Comparison of ENCODE assay signal across 24 cellular contexts in the genomic region with DNA sequence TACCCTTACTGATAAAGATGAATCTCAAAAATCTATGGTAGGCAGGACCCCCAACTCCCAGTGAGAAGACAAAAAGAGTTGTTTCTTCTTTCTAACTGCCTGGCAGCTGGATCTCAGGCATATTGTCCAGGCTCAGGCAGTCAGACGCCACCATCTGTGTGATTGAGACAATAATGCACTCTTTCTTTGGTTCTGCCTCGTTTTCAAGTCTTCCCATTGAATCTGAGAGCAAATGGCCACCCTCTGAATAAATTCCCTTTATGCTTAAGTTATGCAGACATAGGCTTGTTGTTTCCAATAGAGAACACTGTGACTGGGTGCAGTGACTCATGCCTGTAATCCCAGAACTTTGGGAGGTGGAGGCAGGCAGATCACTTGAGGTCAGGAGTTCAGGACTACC. TPM values are rescaled to one million over a fixed set of nuclear protein-coding genes. Genes with fewer than 3 reads are reported as not detected.
DNase-seq lines count a peak whose midpoint lies in the region; ATAC-seq, FAIRE-seq and TF ChIP-seq lines count a peak whose summit lies in the region.
"Had no signal": no experiment of that assay in that cellular context is flagged by ENCODE, and none has a peak within 500 bp of the region (broad histone marks: within the 10 kb centered on the region; RNA-seq: fewer than 3 reads in every experiment).

No MANE protein-coding gene starts in this region.

- H3K9me3 ChIP-seq in BLaER1 (no peaks in the 10 kb centered on the region), mammary epithelial cell (replicated peaks; ENCODE audit: insufficient read depth, low read length) (no peaks in the 10 kb centered on the region)

- intact Hi-C loops in mammary epithelial cell (cut with micrococcal nuclease): no loop called here

- no peak for ATAC-seq in SK-N-SH treated with all-trans-retinoic acid at 6 μM for 48 hours
- no peak for ATAC-seq in HG03039 (IDR thresholded peaks at IDR 0.05; ENCODE audit: unreplicated experiment)
- ATAC-seq: Right ventricle myocardium inferior, sciatic nerve had no signal

- no peak for TF ChIP-seq POLR2A in H54 (IDR thresholded peaks at IDR 0.05; ENCODE audit: low read depth, low read length)

- CTCF ChIA-PET in mammary epithelial cell (lab: Charles Lee; ENCODE audit: low non-redundant PET): no interaction called here

- FAIRE-seq in H54 (lab: Jason Lieb, UNC): peak; percentile 53

- H3K4me3 ChIP-seq in BLaER1: no peak overlapping the region
- no peak overlapping the region for H3K4me3 ChIP-seq in mammary epithelial cell (replicated peaks in 1 of 3; ENCODE audit: insufficient read depth in 1 of 3, low read depth in 2 of 3, low read length in 3 of 3)
- H3K4me3 ChIP-seq: cardiac muscle cell, tibial nerve had no signal

- H3K4me2 ChIP-seq in BLaER1: peak overlapping the region; percentile 55
- no peak overlapping the region for H3K4me2 ChIP-seq in mammary epithelial cell (ENCODE audit: insufficient read depth, low read depth, low read length)

- peaks cover 41% of the 10 kb centered on the region for H3K4me1 ChIP-seq in BLaER1
- H3K4me1 ChIP-seq in mammary epithelial cell (ENCODE audit: insufficient read depth, low read length): no peaks in the 10 kb centered on the region

- in situ Hi-C loops in mammary epithelial cell (cut with MboI; ENCODE audit: low sequenced_read_pairs in 2 of 2): no loop called here

- H2AFZ ChIP-seq in mammary epithelial cell (ENCODE audit: low read depth, low read length): no peak overlapping the region

- no peak for DNase-seq in H54 (ENCODE audit: insufficient read length, low spot score)
- peak; percentile 9 for DNase-seq in mammary epithelial cell
- peak; percentile 23 for DNase-seq in islet precursor cell
- no peak for DNase-seq in NCI-H524 treated with DMSO at 0.1 percent for 48 hours (lab: John Stamatoyannopoulos, UW)
- DNase-seq in SW480 (ENCODE audit: low spot score): no peak
- DNase-seq: activated CD4-positive, alpha-beta T cell treated with anti-CD3 and anti-CD28 coated beads, Interleukin-2, amount 50 U/mL, for 1 hour; DND-41; erythroblast; Karpas-422; NCI-H1105; NCI-H526; stimulated activated naive CD8-positive, alpha-beta T cell treated with anti-CD3 and anti-CD28 coated beads, Interleukin-15, Interleukin-2, amounts not matched to agents 100 U/mL and 50 U/mL, for 24 hours; T-cell had no signal

- H3K36me3 ChIP-seq in BLaER1: no peaks in the 10 kb centered on the region
- no peaks in the 10 kb centered on the region for H3K36me3 ChIP-seq in mammary epithelial cell (ENCODE audit: insufficient read depth, low read length)
- H3K36me3 ChIP-seq: cardiac muscle cell, tibial nerve had no signal

- TF ChIP-seq CTCF in mammary epithelial cell (conservative IDR thresholded peaks at IDR 0.05 in 1 of 2, IDR thresholded peaks at IDR 0.05 in 1 of 2; ENCODE audit: extremely low read depth in 1 of 2, insufficient read depth in 1 of 2, low read depth in 1 of 2, low read length in 2 of 2): no peak

- H3K9ac ChIP-seq in BLaER1 (no peak overlapping the region), mammary epithelial cell (ENCODE audit: insufficient read depth, low read length) (no peak overlapping the region)

- dilution Hi-C loops in mammary epithelial cell (cut with HindIII; ENCODE audit: low sequenced_read_pairs): no loop called here

- H3K27me3 ChIP-seq in BLaER1 (no peaks in the 10 kb centered on the region), mammary epithelial cell (ENCODE audit: insufficient read depth, low read length) (no peaks in the 10 kb centered on the region)
- H3K27me3 ChIP-seq: tibial nerve had no signal

- H3K27ac ChIP-seq in BLaER1: 0 out of 2 replicates have a peak overlapping the region, but pooled peaks have one; percentile 5
- H3K27ac ChIP-seq in mammary epithelial cell (ENCODE audit: insufficient read depth, low read depth, low read length): no peak overlapping the region
- H3K27ac ChIP-seq: cardiac muscle cell had no signal

- BruUV-seq in mammary epithelial cell (replicated peaks; lab: Mats Ljungman, UMichigan): no TSS peak

- H3K79me2 ChIP-seq in mammary epithelial cell (ENCODE audit: insufficient read depth, low read length): no peaks in the 10 kb centered on the region

- no peaks in the 10 kb centered on the region for H4K20me1 ChIP-seq in BLaER1
- H4K20me1 ChIP-seq in mammary epithelial cell (ENCODE audit: insufficient read depth, low read length): no peaks in the 10 kb centered on the region

- 50% methylated on average over 1 of the region's 2 CpGs for WGBS in mammary epithelial cell (ENCODE audit: low coverage, missing lambda C conversion rate)

TF ChIP-seq in SK-N-SH treated with all-trans-retinoic acid at 6 μM for 48 hours, 23 proteins besides CTCF, POLR2A, EP300 and RAD21:
- TF ChIP-seq ISL1 (CRISPR knock-in tag; IDR thresholded peaks at IDR 0.05) (no peak), ZC3H10 (CRISPR knock-in tag; IDR thresholded peaks at IDR 0.05) (no peak), BACH2 (CRISPR knock-in tag; IDR thresholded peaks at IDR 0.05; ENCODE audit: borderline replicate concordance) (no peak), ZNF8 (CRISPR knock-in tag; IDR thresholded peaks at IDR 0.05) (no peak), ZNF565 (CRISPR knock-in tag; conservative IDR thresholded peaks at IDR 0.05; ENCODE audit: low read depth) (no peak), ZFP30 (CRISPR knock-in tag; IDR thresholded peaks at IDR 0.05) (no peak), GLIS3 (CRISPR knock-in tag; IDR thresholded peaks at IDR 0.05) (no peak), ARNTL (CRISPR knock-in tag; IDR thresholded peaks at IDR 0.05; ENCODE audit: borderline replicate concordance, low read depth) (no peak), TOX (CRISPR knock-in tag; IDR thresholded peaks at IDR 0.05; ENCODE audit: borderline replicate concordance) (no peak), TCF4 (CRISPR knock-in tag; IDR thresholded peaks at IDR 0.05; ENCODE audit: borderline replicate concordance) (no peak), ZNF70 (CRISPR knock-in tag; IDR thresholded peaks at IDR 0.05) (no peak), PPARA (CRISPR knock-in tag; IDR thresholded peaks at IDR 0.05; ENCODE audit: borderline replicate concordance) (no peak), ESRRG (CRISPR knock-in tag; IDR thresholded peaks at IDR 0.05) (no peak), ZFP3 (CRISPR knock-in tag; IDR thresholded peaks at IDR 0.05) (no peak)
- TF ChIP-seq, protein P1, sequence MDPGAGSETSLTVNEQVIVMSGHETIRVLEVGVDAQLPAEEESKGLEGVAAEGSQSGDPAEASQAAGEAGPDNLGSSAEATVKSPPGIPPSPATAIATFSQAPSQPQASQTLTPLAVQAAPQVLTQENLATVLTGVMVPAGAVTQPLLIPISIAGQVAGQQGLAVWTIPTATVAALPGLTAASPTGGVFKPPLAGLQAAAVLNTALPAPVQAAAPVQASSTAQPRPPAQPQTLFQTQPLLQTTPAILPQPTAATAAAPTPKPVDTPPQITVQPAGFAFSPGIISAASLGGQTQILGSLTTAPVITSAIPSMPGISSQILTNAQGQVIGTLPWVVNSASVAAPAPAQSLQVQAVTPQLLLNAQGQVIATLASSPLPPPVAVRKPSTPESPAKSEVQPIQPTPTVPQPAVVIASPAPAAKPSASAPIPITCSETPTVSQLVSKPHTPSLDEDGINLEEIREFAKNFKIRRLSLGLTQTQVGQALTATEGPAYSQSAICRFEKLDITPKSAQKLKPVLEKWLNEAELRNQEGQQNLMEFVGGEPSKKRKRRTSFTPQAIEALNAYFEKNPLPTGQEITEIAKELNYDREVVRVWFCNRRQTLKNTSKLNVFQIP (CRISPR knock-in tag; IDR thresholded peaks at IDR 0.05; ENCODE audit: borderline replicate concordance, low read depth): no peak
- TF ChIP-seq, protein P2, sequence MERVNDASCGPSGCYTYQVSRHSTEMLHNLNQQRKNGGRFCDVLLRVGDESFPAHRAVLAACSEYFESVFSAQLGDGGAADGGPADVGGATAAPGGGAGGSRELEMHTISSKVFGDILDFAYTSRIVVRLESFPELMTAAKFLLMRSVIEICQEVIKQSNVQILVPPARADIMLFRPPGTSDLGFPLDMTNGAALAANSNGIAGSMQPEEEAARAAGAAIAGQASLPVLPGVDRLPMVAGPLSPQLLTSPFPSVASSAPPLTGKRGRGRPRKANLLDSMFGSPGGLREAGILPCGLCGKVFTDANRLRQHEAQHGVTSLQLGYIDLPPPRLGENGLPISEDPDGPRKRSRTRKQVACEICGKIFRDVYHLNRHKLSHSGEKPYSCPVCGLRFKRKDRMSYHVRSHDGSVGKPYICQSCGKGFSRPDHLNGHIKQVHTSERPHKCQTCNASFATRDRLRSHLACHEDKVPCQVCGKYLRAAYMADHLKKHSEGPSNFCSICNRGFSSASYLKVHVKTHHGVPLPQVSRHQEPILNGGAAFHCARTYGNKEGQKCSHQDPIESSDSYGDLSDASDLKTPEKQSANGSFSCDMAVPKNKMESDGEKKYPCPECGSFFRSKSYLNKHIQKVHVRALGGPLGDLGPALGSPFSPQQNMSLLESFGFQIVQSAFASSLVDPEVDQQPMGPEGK (CRISPR knock-in tag; IDR thresholded peaks at IDR 0.05; ENCODE audit: borderline replicate concordance): no peak
- TF ChIP-seq, protein P3, sequence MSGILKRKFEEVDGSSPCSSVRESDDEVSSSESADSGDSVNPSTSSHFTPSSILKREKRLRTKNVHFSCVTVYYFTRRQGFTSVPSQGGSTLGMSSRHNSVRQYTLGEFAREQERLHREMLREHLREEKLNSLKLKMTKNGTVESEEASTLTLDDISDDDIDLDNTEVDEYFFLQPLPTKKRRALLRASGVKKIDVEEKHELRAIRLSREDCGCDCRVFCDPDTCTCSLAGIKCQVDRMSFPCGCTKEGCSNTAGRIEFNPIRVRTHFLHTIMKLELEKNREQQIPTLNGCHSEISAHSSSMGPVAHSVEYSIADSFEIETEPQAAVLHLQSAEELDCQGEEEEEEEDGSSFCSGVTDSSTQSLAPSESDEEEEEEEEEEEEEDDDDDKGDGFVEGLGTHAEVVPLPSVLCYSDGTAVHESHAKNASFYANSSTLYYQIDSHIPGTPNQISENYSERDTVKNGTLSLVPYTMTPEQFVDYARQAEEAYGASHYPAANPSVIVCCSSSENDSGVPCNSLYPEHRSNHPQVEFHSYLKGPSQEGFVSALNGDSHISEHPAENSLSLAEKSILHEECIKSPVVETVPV (CRISPR knock-in tag; IDR thresholded peaks at IDR 0.05): no peak

RNA-seq across cellular contexts. Expression of a gene that starts 15.3 kb away (rescaled TPM):
- total RNA-seq in mammary epithelial cell: not detected
- not detected for polyA plus RNA-seq in mammary epithelial cell
- not detected for polyA minus RNA-seq in mammary epithelial cell
- total RNA-seq: cardiac muscle cell; CD8-positive, alpha-beta memory T cell; HT-29; osteoblast; T-cell had no signal
- polyA plus RNA-seq: cardiac muscle cell; CD8-positive, alpha-beta memory T cell had no signal

RNA-seq across cellular contexts. Expression of a gene that starts 30.5 kb away (rescaled TPM):
- not detected for total RNA-seq in mammary epithelial cell
- polyA plus RNA-seq in mammary epithelial cell: not detected
- not detected for polyA minus RNA-seq in mammary epithelial cell
- total RNA-seq: cardiac muscle cell; CD8-positive, alpha-beta memory T cell; HT-29; osteoblast; T-cell had no signal
- polyA plus RNA-seq: cardiac muscle cell; CD8-positive, alpha-beta memory T cell had no signal

RNA-seq across cellular contexts. Expression of a gene that starts 49.5 kb away (rescaled TPM):
- under 1 TPM in 1 of 2 donors, not detected in 1; 0.67 TPM for total RNA-seq in mammary epithelial cell
- polyA plus RNA-seq in mammary epithelial cell: not detected
- polyA minus RNA-seq in mammary epithelial cell: not detected
- total RNA-seq: cardiac muscle cell; CD8-positive, alpha-beta memory T cell; dermis microvascular lymphatic vessel endothelial cell; T-cell had no signal
- polyA plus RNA-seq: cardiac muscle cell; CD8-positive, alpha-beta memory T cell had no signal

Comparison
In these comparisons a context has a peak if more than half of its experiments do, and no peak if none do; other contexts are left out.
1. DNase-seq: peak in mammary epithelial cell (single experiment) and islet precursor cell (single experiment); none in H54 (single experiment), NCI-H524 treated with DMSO at 0.1 percent for 48 hours (single experiment) and SW480 (single experiment).